Comparison of ENCODE assay signal across 8 cellular contexts in the genomic region with DNA sequence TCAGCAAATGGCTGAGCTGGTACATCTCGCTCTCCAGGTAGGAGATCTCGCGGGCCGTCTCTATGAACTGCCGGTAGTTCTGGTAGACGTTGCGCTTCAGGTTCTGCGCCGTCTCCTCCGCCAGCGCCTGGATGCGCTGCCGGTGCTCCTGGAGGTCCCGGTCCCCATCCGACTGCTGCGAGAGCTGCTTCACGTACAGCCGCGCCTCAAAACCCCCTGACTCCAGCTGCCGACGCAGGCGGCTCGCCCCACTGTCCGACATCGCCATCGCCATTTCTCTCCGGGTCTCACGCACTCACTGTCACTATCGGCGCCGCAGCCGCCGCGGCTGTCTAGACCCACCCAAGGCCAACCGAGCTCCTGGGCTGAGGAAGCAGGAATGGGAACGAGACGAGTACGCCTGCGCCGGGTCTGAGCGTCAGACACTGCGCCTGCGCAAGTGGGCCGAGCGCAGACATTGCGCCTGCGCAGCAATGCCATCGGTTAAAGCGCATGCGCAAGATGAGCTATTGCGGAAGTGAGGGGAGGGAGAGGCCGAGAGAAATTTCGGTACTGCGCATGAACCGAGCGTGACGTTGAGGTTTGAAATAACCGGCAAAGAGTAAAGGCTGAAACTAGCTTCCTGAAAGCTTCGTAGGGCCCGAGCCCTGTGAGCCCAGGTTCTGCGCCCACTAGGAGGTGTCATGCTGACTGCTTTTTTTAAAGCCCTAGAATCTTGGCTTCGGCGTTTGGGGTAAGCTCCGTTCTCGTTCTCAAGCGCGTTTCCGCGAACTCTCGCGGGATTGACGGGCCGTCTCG. TPM values are rescaled to one million over a fixed set of nuclear protein-coding genes. Genes with fewer than 3 reads are reported as not detected.
DNase-seq lines count a peak whose midpoint lies in the region; ATAC-seq and TF ChIP-seq lines count a peak whose summit lies in the region.

A gene with protein sequence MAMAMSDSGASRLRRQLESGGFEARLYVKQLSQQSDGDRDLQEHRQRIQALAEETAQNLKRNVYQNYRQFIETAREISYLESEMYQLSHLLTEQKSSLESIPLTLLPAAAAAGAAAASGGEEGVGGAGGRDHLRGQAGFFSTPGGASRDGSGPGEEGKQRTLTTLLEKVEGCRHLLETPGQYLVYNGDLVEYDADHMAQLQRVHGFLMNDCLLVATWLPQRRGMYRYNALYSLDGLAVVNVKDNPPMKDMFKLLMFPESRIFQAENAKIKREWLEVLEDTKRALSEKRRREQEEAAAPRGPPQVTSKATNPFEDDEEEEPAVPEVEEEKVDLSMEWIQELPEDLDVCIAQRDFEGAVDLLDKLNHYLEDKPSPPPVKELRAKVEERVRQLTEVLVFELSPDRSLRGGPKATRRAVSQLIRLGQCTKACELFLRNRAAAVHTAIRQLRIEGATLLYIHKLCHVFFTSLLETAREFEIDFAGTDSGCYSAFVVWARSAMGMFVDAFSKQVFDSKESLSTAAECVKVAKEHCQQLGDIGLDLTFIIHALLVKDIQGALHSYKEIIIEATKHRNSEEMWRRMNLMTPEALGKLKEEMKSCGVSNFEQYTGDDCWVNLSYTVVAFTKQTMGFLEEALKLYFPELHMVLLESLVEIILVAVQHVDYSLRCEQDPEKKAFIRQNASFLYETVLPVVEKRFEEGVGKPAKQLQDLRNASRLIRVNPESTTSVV (minus strand): TSS at position 381 of the 798 bp plus-strand sequence. CDS start 107 bp downstream, at position 274.

- H2AFZ ChIP-seq in KMS-11 (ENCODE audit: low read depth): peak within 1 kb of the TSS; percentile 93

- H4K20me1 ChIP-seq in KMS-11 (ENCODE audit: insufficient read depth): no peaks in the 10 kb centered on the region

- DNase-seq in DMS79 treated with DMSO at 0.1 percent for 48 hours (lab: John Stamatoyannopoulos, UW) (peak; percentile 98), Peyer's patch (peak; percentile 87 to 98 (median 98)), esophagus muscularis mucosa (ENCODE audit: extremely low spot score) (peak; percentile 98)
- peak; percentile 99 to 100 for DNase-seq in activated T-cell treated with anti-CD3 and anti-CD28 coated beads, Interleukin-2, amount 50 U/mL, for 48 hours
- peak; percentile 90 to 93 for DNase-seq in stimulated activated CD8-positive, alpha-beta memory T cell treated with anti-CD3 and anti-CD28 coated beads, Interleukin-7, amount 100 ng/mL, for 4 hours (ENCODE audit: low read depth in 2 of 2)

- H3K36me3 ChIP-seq in KMS-11 (ENCODE audit: insufficient read depth) (no peaks in the 10 kb centered on the region; the same call in 1 of the 2 replicates), Peyer's patch (peaks cover 0 to 14% (median 0%) of the 10 kb centered on the region in 3 donors), esophagus muscularis mucosa (peaks cover 0 to 21% (median 5%) of the 10 kb centered on the region in 4 donors), muscle layer of duodenum (ENCODE audit: control insufficient read depth in 1 of 2, insufficient read depth in 2 of 2, low read length in 2 of 2) (peaks cover 0 to 8% of the 10 kb centered on the region in 2 donors)

- H3K27me3 ChIP-seq in KMS-11 (ENCODE audit: insufficient read depth, low read depth): no peaks in the 10 kb centered on the region
- no peaks in the 10 kb centered on the region for H3K27me3 ChIP-seq in Peyer's patch
- no peaks in the 10 kb centered on the region for H3K27me3 ChIP-seq in esophagus muscularis mucosa
- H3K27me3 ChIP-seq in muscle layer of duodenum (ENCODE audit: low read depth, low read length): no peaks in the 10 kb centered on the region

- H3K79me2 ChIP-seq in KMS-11 (ENCODE audit: insufficient read depth, low read depth): peaks cover 74% of the 10 kb centered on the region

- peak within 1 kb of the TSS; percentile 95 for H3K4me2 ChIP-seq in KMS-11

- H3K9me3 ChIP-seq in Peyer's patch (no peaks in the 10 kb centered on the region), esophagus muscularis mucosa (no peaks in the 10 kb centered on the region), muscle layer of duodenum (ENCODE audit: control insufficient read depth in 1 of 2, low read length in 2 of 2) (no peaks in the 10 kb centered on the region)

- H3K9ac ChIP-seq in KMS-11: peak within 1 kb of the TSS; percentile 83

- TF ChIP-seq CTCF in KMS-11 (conservative IDR thresholded peaks at IDR 0.05; ENCODE audit: low read depth, low read length) (peak; percentile 34; the same call in 1 of the 2 replicates), Peyer's patch (IDR thresholded peaks at IDR 0.05) (peak in 1 of 6 experiments; percentile 26), esophagus muscularis mucosa (IDR thresholded peaks at IDR 0.05) (no peak)

- TF ChIP-seq POLR2A in Peyer's patch (IDR thresholded peaks at IDR 0.05): peak; percentile 84 to 92
- peak; percentile 83 for TF ChIP-seq POLR2A in esophagus muscularis mucosa (IDR thresholded peaks at IDR 0.05; ENCODE audit: low read depth)

- ATAC-seq in GM21737 (IDR thresholded peaks at IDR 0.05; ENCODE audit: unreplicated experiment): peak; percentile 66

- 0% methylated on average over 54 of the region's 74 CpGs for WGBS in esophagus muscularis mucosa

- peaks cover 48% of the 10 kb centered on the region for H3K4me1 ChIP-seq in KMS-11 (ENCODE audit: low read depth, poor library complexity, severe bottlenecking)
- H3K4me1 ChIP-seq in Peyer's patch: peaks cover 0 to 43% (median 19%) of the 10 kb centered on the region in 4 donors
- H3K4me1 ChIP-seq in esophagus muscularis mucosa: peaks cover 46 to 66% (median 61%) of the 10 kb centered on the region in 4 donors
- peaks cover 34 to 60% of the 10 kb centered on the region in 2 donors for H3K4me1 ChIP-seq in muscle layer of duodenum (ENCODE audit: control insufficient read depth in 1 of 2, insufficient read depth in 2 of 2, low read length in 2 of 2)

- H3K4me3 ChIP-seq in KMS-11 (IDR thresholded peaks at IDR 0.05; ENCODE audit: insufficient read depth, low read depth, low read length): peak within 1 kb of the TSS; percentile 96
- H3K4me3 ChIP-seq in Peyer's patch: peak within 1 kb of the TSS; percentile 63 to 85 (median 74)
- peak within 1 kb of the TSS; percentile 58 to 94 (median 80) for H3K4me3 ChIP-seq in esophagus muscularis mucosa
- H3K4me3 ChIP-seq in muscle layer of duodenum (ENCODE audit: low read depth in 1 of 2, low read length in 2 of 2): peak within 1 kb of the TSS; percentile 84 to 96

- H3K27ac ChIP-seq in KMS-11 (peak within 1 kb of the TSS; percentile 82), Peyer's patch (peak within 1 kb of the TSS; percentile 87 to 94 (median 91)), esophagus muscularis mucosa (replicated peaks in 1 of 4) (peak within 1 kb of the TSS; percentile 90 to 97 (median 95)), muscle layer of duodenum (ENCODE audit: low read length) (peak within 1 kb of the TSS; percentile 99)

- no peak for TF ChIP-seq EP300 in esophagus muscularis mucosa (IDR thresholded peaks at IDR 0.05)

- intact Hi-C loops in esophagus muscularis mucosa (cut with DNase I): loop anchor here (5.0 kb wide), 1 partner anchor 95 kb away; a partner anchor contains a TSS

RNA-seq across cellular contexts. Expression of the gene that starts here (rescaled TPM):
- total RNA-seq in Peyer's patch: 10 to 100 TPM; 14.0 to 19.4 (median 17.4) TPM
- 10 to 100 TPM; 13.0 to 15.4 (median 14.3) TPM for total RNA-seq in esophagus muscularis mucosa

Comparison
In these comparisons a context has a peak if more than half of its experiments do, and no peak if none do; other contexts are left out.
1. Peak in every context shown above with its lines: DNase-seq, ATAC-seq, H3K4me3 ChIP-seq and H3K27ac ChIP-seq.